In the genomic region with DNA sequence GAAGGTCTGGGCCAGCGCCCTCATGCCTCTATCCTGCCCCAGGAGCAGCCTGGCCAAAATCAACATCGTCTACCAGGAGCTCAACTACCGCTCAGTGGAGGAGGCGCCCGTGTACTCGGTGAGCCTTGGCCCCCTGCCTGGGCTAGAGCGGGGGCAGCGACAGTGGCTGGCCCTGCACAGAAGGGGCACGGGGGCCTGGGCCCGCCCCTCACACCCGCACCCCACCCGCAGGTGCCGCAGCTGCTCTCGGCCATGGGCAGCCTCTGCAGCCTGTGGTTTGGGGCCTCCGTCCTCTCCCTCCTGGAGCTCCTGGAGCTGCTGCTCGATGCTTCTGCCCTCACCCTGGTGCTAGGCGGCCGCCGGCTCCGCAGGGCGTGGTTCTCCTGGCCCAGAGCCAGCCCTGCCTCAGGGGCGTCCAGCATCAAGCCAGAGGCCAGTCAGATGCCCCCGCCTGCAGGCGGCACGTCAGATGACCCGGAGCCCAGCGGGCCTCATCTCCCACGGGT, we compare ENCODE assay signal across 1 cellular context.
TF ChIP-seq lines count a peak whose summit lies in the region.

No MANE protein-coding gene starts in this region.

TF ChIP-seq in K562, 482 proteins besides CTCF, POLR2A, EP300 and RAD21:
- TF ChIP-seq ZNF780A (CRISPR knock-in tag; IDR thresholded peaks at IDR 0.05): no peak
- TF ChIP-seq, protein P1, sequence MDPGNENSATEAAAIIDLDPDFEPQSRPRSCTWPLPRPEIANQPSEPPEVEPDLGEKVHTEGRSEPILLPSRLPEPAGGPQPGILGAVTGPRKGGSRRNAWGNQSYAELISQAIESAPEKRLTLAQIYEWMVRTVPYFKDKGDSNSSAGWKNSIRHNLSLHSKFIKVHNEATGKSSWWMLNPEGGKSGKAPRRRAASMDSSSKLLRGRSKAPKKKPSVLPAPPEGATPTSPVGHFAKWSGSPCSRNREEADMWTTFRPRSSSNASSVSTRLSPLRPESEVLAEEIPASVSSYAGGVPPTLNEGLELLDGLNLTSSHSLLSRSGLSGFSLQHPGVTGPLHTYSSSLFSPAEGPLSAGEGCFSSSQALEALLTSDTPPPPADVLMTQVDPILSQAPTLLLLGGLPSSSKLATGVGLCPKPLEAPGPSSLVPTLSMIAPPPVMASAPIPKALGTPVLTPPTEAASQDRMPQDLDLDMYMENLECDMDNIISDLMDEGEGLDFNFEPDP (CRISPR knock-in tag; IDR thresholded peaks at IDR 0.05): no peak
- TF ChIP-seq, protein P2, sequence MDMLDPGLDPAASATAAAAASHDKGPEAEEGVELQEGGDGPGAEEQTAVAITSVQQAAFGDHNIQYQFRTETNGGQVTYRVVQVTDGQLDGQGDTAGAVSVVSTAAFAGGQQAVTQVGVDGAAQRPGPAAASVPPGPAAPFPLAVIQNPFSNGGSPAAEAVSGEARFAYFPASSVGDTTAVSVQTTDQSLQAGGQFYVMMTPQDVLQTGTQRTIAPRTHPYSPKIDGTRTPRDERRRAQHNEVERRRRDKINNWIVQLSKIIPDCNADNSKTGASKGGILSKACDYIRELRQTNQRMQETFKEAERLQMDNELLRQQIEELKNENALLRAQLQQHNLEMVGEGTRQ (CRISPR knock-in tag; IDR thresholded peaks at IDR 0.05): peak; percentile 10; the same call in 1 of the 2 replicates
- TF ChIP-seq, protein P3, sequence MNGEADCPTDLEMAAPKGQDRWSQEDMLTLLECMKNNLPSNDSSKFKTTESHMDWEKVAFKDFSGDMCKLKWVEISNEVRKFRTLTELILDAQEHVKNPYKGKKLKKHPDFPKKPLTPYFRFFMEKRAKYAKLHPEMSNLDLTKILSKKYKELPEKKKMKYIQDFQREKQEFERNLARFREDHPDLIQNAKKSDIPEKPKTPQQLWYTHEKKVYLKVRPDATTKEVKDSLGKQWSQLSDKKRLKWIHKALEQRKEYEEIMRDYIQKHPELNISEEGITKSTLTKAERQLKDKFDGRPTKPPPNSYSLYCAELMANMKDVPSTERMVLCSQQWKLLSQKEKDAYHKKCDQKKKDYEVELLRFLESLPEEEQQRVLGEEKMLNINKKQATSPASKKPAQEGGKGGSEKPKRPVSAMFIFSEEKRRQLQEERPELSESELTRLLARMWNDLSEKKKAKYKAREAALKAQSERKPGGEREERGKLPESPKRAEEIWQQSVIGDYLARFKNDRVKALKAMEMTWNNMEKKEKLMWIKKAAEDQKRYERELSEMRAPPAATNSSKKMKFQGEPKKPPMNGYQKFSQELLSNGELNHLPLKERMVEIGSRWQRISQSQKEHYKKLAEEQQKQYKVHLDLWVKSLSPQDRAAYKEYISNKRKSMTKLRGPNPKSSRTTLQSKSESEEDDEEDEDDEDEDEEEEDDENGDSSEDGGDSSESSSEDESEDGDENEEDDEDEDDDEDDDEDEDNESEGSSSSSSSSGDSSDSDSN (IDR thresholded peaks at IDR 0.05; ENCODE audit: borderline replicate concordance in 1 of 2, low read depth in 2 of 2, low read length in 2 of 2): 0 out of 4 replicates have a peak, but pooled peaks of 1 of the 2 experiments have one; percentile 55
- no peak for TF ChIP-seq MEF2A (IDR thresholded peaks at IDR 0.05; ENCODE audit: control insufficient read depth, low read depth, low read length)
- TF ChIP-seq ZNF644 (tag; IDR thresholded peaks at IDR 0.05; ENCODE audit: low read depth): no peak
- TF ChIP-seq STAT5B (CRISPR knock-in tag; IDR thresholded peaks at IDR 0.05): no peak
- TF ChIP-seq ZNF274 (IDR thresholded peaks at IDR 0.05; ENCODE audit: borderline replicate concordance, low read depth, low read length): no peak
- TF ChIP-seq ZNF134 (CRISPR knock-in tag; conservative IDR thresholded peaks at IDR 0.05): no peak
- peak; percentile 96 for TF ChIP-seq NFIC (IDR thresholded peaks at IDR 0.05)
- no peak for TF ChIP-seq PRPF4 (IDR thresholded peaks at IDR 0.05; ENCODE audit: insufficient read depth, low read depth, low read length, poor library complexity, severe bottlenecking)
- TF ChIP-seq, protein P4, sequence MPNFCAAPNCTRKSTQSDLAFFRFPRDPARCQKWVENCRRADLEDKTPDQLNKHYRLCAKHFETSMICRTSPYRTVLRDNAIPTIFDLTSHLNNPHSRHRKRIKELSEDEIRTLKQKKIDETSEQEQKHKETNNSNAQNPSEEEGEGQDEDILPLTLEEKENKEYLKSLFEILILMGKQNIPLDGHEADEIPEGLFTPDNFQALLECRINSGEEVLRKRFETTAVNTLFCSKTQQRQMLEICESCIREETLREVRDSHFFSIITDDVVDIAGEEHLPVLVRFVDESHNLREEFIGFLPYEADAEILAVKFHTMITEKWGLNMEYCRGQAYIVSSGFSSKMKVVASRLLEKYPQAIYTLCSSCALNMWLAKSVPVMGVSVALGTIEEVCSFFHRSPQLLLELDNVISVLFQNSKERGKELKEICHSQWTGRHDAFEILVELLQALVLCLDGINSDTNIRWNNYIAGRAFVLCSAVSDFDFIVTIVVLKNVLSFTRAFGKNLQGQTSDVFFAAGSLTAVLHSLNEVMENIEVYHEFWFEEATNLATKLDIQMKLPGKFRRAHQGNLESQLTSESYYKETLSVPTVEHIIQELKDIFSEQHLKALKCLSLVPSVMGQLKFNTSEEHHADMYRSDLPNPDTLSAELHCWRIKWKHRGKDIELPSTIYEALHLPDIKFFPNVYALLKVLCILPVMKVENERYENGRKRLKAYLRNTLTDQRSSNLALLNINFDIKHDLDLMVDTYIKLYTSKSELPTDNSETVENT (CRISPR knock-in tag; IDR thresholded peaks at IDR 0.05): peak; percentile 51; the same call in 1 of the 2 replicates
- TF ChIP-seq NR1H2 (CRISPR knock-in tag; IDR thresholded peaks at IDR 0.05): no peak
- TF ChIP-seq ZNF23 (CRISPR knock-in tag; IDR thresholded peaks at IDR 0.05): no peak
- TF ChIP-seq PML (IDR thresholded peaks at IDR 0.05; ENCODE audit: low read length): no peak
- no peak for TF ChIP-seq BMI1 (IDR thresholded peaks at IDR 0.05; ENCODE audit: low read length)
- TF ChIP-seq JUN (IDR thresholded peaks at IDR 0.05; ENCODE audit: borderline replicate concordance, low read depth, low read length): no peak
- 0 out of 2 replicates have a peak, but pooled peaks have one; percentile 0 for TF ChIP-seq JUN (CRISPR knock-in tag; IDR thresholded peaks at IDR 0.05; ENCODE audit: borderline replicate concordance)
- peak; percentile 38 for TF ChIP-seq PCBP1 (IDR thresholded peaks at IDR 0.05; ENCODE audit: low read depth, low read length, poor library complexity, severe bottlenecking)
- TF ChIP-seq, protein P5, sequence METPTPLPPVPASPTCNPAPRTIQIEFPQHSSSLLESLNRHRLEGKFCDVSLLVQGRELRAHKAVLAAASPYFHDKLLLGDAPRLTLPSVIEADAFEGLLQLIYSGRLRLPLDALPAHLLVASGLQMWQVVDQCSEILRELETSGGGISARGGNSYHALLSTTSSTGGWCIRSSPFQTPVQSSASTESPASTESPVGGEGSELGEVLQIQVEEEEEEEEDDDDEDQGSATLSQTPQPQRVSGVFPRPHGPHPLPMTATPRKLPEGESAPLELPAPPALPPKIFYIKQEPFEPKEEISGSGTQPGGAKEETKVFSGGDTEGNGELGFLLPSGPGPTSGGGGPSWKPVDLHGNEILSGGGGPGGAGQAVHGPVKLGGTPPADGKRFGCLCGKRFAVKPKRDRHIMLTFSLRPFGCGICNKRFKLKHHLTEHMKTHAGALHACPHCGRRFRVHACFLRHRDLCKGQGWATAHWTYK (CRISPR knock-in tag; IDR thresholded peaks at IDR 0.05): no peak
- peak; percentile 60 for TF ChIP-seq FIP1L1 (IDR thresholded peaks at IDR 0.05; ENCODE audit: low read depth, low read length, poor library complexity, severe bottlenecking)
- TF ChIP-seq, protein P6, sequence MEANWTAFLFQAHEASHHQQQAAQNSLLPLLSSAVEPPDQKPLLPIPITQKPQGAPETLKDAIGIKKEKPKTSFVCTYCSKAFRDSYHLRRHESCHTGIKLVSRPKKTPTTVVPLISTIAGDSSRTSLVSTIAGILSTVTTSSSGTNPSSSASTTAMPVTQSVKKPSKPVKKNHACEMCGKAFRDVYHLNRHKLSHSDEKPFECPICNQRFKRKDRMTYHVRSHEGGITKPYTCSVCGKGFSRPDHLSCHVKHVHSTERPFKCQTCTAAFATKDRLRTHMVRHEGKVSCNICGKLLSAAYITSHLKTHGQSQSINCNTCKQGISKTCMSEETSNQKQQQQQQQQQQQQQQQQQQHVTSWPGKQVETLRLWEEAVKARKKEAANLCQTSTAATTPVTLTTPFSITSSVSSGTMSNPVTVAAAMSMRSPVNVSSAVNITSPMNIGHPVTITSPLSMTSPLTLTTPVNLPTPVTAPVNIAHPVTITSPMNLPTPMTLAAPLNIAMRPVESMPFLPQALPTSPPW (CRISPR knock-in tag; IDR thresholded peaks at IDR 0.05): no peak
- TF ChIP-seq PYGO2 (tag; IDR thresholded peaks at IDR 0.05): no peak
- TF ChIP-seq, protein P7, sequence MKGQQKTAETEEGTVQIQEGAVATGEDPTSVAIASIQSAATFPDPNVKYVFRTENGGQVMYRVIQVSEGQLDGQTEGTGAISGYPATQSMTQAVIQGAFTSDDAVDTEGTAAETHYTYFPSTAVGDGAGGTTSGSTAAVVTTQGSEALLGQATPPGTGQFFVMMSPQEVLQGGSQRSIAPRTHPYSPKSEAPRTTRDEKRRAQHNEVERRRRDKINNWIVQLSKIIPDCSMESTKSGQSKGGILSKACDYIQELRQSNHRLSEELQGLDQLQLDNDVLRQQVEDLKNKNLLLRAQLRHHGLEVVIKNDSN (CRISPR knock-in tag; IDR thresholded peaks at IDR 0.05): 0 out of 2 replicates have a peak, but pooled peaks have one; percentile 5
- TF ChIP-seq MYBL2 (IDR thresholded peaks at IDR 0.05; ENCODE audit: low read depth): no peak
- TF ChIP-seq MYBL2 (CRISPR knock-in tag; IDR thresholded peaks at IDR 0.05; ENCODE audit: borderline replicate concordance): 0 out of 2 replicates have a peak, but pooled peaks have one; percentile 11
TF ChIP-seq in K562: peak in this region for 9.
